ENCODE assay signal across 9 cellular contexts in the genomic region with DNA sequence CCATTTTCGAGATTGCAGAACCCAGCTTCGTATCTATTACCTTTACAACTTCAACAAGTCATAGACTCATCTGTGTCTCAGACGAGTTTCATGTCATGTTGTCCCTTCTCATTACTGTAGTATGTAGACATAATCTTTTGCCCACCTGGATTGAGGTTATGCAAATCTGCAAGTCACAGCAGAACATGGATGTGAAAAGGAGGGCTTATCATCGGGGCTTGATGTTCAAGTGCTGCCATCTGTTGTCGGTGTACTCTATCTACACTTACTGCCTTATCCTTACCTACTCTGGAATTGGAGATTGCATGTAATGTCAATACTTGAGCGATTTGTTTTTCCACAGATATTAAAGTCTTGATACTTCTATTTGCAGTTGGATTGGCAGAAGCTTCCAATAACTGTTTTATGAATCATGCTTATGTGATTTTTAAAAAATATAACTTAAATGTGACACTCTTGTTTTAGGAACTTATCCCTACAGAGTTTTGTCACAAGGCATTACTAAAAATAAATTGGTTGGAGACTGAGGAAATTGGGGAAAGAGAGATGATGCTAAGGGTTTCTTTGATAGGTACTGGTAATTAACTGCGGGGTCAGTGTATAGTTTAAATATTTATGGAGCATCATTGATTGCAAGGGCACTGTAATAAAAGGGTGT. TPM values are rescaled to one million over a fixed set of nuclear protein-coding genes. Genes with fewer than 3 reads are reported as not detected.
DNase-seq lines count a peak whose midpoint lies in the region; ATAC-seq and TF ChIP-seq lines count a peak whose summit lies in the region.
"Had no signal": no experiment of that assay in that cellular context is flagged by ENCODE, and none has a peak within 500 bp of the region (broad histone marks: within the 10 kb centered on the region; RNA-seq: fewer than 3 reads in every experiment).

No MANE protein-coding gene starts in this region.

- DNase-seq in BE2C (peak; percentile 53), MV-4-11 (lab: John Stamatoyannopoulos, UW) (peak; percentile 61), SJSA1 (ENCODE audit: low read depth in 1 of 2, low spot score in 2 of 2) (peak; percentile 50 to 52), kidney epithelial cell (ENCODE audit: low read depth) (peak; percentile 47)
- DNase-seq in stimulated activated naive CD4-positive, alpha-beta T cell treated with Interleukin-2 at 50 U/mL for 16 hours (lab: John Stamatoyannopoulos, UW): peak; percentile 27

- peak; percentile 86 for TF ChIP-seq CTCF in BE2C (IDR thresholded peaks at IDR 0.05; ENCODE audit: low read depth, low read length)
- TF ChIP-seq CTCF in brain (conservative IDR thresholded peaks at IDR 0.05): peak; percentile 77 to 83
- TF ChIP-seq CTCF in kidney epithelial cell (IDR thresholded peaks at IDR 0.05; ENCODE audit: insufficient read depth, low read length, poor library complexity, severe bottlenecking): peak; percentile 83

- peaks cover 0 to 5% (median 4%) of the 10 kb centered on the region in 5 experiments for H3K9me3 Mint-ChIP-seq in brain
- H3K9me3 Mint-ChIP-seq: T-helper 1 cell treated with Interleukin-12 subunit alpha and Interleukin-12 subunit beta and Interleukin-4 antibody, amounts not matched to agents 30 μg/mL and 1 μg/mL, for 36 hours had no signal

- H3K36me3 ChIP-seq in BE2C (no peaks in the 10 kb centered on the region), SJSA1 (peaks cover 8% of the 10 kb centered on the region; the same call in 1 of the 2 replicates), kidney epithelial cell (ENCODE audit: control insufficient read depth, insufficient read depth, low read length) (no peaks in the 10 kb centered on the region)

- no peak for TF ChIP-seq POLR2A in GM18505 (IDR thresholded peaks at IDR 0.05; ENCODE audit: borderline replicate concordance, extremely low read depth, insufficient read depth, insufficient read length)

- H3K4me1 ChIP-seq in BE2C: no peaks in the 10 kb centered on the region
- H3K4me1 ChIP-seq in SJSA1 (replicated peaks): peaks cover 13% of the 10 kb centered on the region

- no peaks in the 10 kb centered on the region for H3K27me3 ChIP-seq in BE2C
- H3K27me3 ChIP-seq in SJSA1 (replicated peaks): no peaks in the 10 kb centered on the region
- H3K27me3 ChIP-seq in kidney epithelial cell (ENCODE audit: control insufficient read depth, insufficient read depth, low read length): no peaks in the 10 kb centered on the region

- H3K27ac ChIP-seq in SJSA1: no peak overlapping the region

- peak overlapping the region in 2 of 5 experiments; percentile 52 to 91 for H3K27ac Mint-ChIP-seq in brain
- H3K27ac Mint-ChIP-seq: T-helper 1 cell treated with Interleukin-12 subunit alpha and Interleukin-12 subunit beta and Interleukin-4 antibody, amounts not matched to agents 30 μg/mL and 1 μg/mL, for 36 hours had no signal

- H3K4me3 ChIP-seq in BE2C (ENCODE audit: low read depth, low read length) (no peak overlapping the region), SJSA1 (no peak overlapping the region), kidney epithelial cell (ENCODE audit: low read depth, low read length) (no peak overlapping the region)

- H3K27me3 Mint-ChIP-seq in brain: peaks cover 17% of the 10 kb centered on the region

- peak; percentile 31 for ATAC-seq in GM18505 (IDR thresholded peaks at IDR 0.05; ENCODE audit: unreplicated experiment)
- ATAC-seq in HG02763 (IDR thresholded peaks at IDR 0.05; ENCODE audit: unreplicated experiment): peak; percentile 35

- peaks cover 19% of the 10 kb centered on the region for H3K4me1 Mint-ChIP-seq in brain

- H3K9me3 ChIP-seq in BE2C (no peaks in the 10 kb centered on the region), SJSA1 (replicated peaks) (no peaks in the 10 kb centered on the region)

- peak overlapping the region in 3 of 5 experiments; percentile 7 to 87 (median 75) for H3K4me3 Mint-ChIP-seq in brain
- H3K4me3 Mint-ChIP-seq: T-helper 1 cell treated with Interleukin-12 subunit alpha and Interleukin-12 subunit beta and Interleukin-4 antibody, amounts not matched to agents 30 μg/mL and 1 μg/mL, for 36 hours had no signal

- H3K36me3 Mint-ChIP-seq in brain: peaks cover 12% of the 10 kb centered on the region

RNA-seq across cellular contexts. Expression of gene GOPC, which starts 3.0 kb away (rescaled TPM):
- polyA plus RNA-seq in BE2C (2012; ENCODE audit: insufficient read depth, insufficient read length, low read depth): 19.9 TPM
- total RNA-seq in SJSA1 (2014; rRNA removed; shearing (Covaris generic)): 50.2 and 54.2 TPM in 2 replicates
- 11.0 TPM for polyA plus RNA-seq in brain (ENCODE audit: insufficient read depth, low read depth, low replicate concordance)
- total RNA-seq in kidney epithelial cell: 20.0 and 25.9 TPM in 2 replicates
